In the genomic region with DNA sequence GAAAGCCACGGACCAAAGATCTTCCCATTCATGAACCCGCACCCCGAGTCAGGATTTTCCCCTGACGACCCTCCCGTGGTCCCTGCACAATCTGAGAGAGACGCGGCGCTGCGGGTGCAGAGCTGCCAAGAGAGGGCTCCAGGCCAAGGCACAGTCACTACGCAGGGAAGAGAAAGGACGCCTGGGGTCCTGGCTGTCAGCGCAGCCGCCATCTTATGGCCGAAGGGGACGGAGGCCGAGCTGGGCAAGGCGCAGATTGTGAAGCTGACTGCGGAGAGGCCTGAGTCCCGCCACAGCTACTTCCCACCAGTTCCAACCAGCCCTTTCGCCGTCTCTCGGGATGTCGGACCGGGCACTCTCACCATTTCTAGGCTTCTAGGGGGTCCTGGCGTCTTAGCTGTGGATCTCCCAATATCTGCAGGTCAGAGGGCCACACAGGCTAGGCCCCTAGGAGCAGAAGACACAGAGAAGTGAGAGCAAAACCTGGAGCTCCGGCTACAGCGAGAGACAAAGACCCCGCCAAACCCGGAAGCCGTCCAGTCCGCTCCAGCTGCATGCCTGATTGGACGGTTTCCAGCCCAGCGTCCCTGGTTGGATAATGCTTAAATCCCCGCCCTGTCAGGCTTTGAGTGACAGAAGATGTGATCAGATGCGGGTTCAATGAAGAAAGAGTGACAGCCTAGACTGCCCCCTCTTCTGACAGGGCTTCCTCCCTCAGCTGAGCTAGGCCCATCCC, we compare ENCODE assay signal across 1 cellular context.
TF ChIP-seq lines count a peak whose summit lies in the region.

A gene (minus strand): TSS at position 515 of the 736 bp plus-strand sequence. CDS start 150 bp downstream, at position 365.

TF ChIP-seq in K562, 482 proteins besides CTCF, POLR2A, EP300 and RAD21 (continued from another document and continues in another):
- TF ChIP-seq, protein P1, sequence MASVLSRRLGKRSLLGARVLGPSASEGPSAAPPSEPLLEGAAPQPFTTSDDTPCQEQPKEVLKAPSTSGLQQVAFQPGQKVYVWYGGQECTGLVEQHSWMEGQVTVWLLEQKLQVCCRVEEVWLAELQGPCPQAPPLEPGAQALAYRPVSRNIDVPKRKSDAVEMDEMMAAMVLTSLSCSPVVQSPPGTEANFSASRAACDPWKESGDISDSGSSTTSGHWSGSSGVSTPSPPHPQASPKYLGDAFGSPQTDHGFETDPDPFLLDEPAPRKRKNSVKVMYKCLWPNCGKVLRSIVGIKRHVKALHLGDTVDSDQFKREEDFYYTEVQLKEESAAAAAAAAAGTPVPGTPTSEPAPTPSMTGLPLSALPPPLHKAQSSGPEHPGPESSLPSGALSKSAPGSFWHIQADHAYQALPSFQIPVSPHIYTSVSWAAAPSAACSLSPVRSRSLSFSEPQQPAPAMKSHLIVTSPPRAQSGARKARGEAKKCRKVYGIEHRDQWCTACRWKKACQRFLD (CRISPR knock-in tag; IDR thresholded peaks at IDR 0.05): no peak
- TF ChIP-seq RBM39 (optimal IDR thresholded peaks at IDR 0.05; ENCODE audit: low read depth, low read length) (no peak), ETS2 (tag; IDR thresholded peaks at IDR 0.05; ENCODE audit: borderline replicate concordance, poor library complexity, severe bottlenecking) (no peak), TAF9B (IDR thresholded peaks at IDR 0.05; ENCODE audit: partially characterized antibody) (peak; percentile 85), ZNF232 (CRISPR knock-in tag; IDR thresholded peaks at IDR 0.05) (no peak), ZNF830 (CRISPR knock-in tag; IDR thresholded peaks at IDR 0.05) (no peak), ZSCAN32 (CRISPR knock-in tag; IDR thresholded peaks at IDR 0.05) (no peak), TAF1 (IDR thresholded peaks at IDR 0.05; ENCODE audit: control insufficient read depth, extremely low read depth, insufficient read depth, low read length, severe bottlenecking) (peak; percentile 75), KLF6 (CRISPR knock-in tag; IDR thresholded peaks at IDR 0.05; ENCODE audit: borderline replicate concordance) (no peak), ZNF561 (CRISPR knock-in tag; conservative IDR thresholded peaks at IDR 0.05) (no peak), ESRRA (IDR thresholded peaks at IDR 0.05; ENCODE audit: borderline replicate concordance, low read depth) (no peak), RCOR1 (IDR thresholded peaks at IDR 0.05; ENCODE audit: borderline replicate concordance in 1 of 2, low read depth in 2 of 2, low read length in 2 of 2) (0 out of 4 replicates have a peak, but pooled peaks of 1 of the 2 experiments have one; percentile 5), PTRF (tag; IDR thresholded peaks at IDR 0.05) (no peak), RBM15 (IDR thresholded peaks at IDR 0.05; ENCODE audit: insufficient read depth, low read length) (no peak), ARID2 (IDR thresholded peaks at IDR 0.05) (no peak), MTA2 (IDR thresholded peaks at IDR 0.05; ENCODE audit: low read depth) (no peak), TSC22D4 (tag; IDR thresholded peaks at IDR 0.05) (no peak)
- TF ChIP-seq, protein P2, sequence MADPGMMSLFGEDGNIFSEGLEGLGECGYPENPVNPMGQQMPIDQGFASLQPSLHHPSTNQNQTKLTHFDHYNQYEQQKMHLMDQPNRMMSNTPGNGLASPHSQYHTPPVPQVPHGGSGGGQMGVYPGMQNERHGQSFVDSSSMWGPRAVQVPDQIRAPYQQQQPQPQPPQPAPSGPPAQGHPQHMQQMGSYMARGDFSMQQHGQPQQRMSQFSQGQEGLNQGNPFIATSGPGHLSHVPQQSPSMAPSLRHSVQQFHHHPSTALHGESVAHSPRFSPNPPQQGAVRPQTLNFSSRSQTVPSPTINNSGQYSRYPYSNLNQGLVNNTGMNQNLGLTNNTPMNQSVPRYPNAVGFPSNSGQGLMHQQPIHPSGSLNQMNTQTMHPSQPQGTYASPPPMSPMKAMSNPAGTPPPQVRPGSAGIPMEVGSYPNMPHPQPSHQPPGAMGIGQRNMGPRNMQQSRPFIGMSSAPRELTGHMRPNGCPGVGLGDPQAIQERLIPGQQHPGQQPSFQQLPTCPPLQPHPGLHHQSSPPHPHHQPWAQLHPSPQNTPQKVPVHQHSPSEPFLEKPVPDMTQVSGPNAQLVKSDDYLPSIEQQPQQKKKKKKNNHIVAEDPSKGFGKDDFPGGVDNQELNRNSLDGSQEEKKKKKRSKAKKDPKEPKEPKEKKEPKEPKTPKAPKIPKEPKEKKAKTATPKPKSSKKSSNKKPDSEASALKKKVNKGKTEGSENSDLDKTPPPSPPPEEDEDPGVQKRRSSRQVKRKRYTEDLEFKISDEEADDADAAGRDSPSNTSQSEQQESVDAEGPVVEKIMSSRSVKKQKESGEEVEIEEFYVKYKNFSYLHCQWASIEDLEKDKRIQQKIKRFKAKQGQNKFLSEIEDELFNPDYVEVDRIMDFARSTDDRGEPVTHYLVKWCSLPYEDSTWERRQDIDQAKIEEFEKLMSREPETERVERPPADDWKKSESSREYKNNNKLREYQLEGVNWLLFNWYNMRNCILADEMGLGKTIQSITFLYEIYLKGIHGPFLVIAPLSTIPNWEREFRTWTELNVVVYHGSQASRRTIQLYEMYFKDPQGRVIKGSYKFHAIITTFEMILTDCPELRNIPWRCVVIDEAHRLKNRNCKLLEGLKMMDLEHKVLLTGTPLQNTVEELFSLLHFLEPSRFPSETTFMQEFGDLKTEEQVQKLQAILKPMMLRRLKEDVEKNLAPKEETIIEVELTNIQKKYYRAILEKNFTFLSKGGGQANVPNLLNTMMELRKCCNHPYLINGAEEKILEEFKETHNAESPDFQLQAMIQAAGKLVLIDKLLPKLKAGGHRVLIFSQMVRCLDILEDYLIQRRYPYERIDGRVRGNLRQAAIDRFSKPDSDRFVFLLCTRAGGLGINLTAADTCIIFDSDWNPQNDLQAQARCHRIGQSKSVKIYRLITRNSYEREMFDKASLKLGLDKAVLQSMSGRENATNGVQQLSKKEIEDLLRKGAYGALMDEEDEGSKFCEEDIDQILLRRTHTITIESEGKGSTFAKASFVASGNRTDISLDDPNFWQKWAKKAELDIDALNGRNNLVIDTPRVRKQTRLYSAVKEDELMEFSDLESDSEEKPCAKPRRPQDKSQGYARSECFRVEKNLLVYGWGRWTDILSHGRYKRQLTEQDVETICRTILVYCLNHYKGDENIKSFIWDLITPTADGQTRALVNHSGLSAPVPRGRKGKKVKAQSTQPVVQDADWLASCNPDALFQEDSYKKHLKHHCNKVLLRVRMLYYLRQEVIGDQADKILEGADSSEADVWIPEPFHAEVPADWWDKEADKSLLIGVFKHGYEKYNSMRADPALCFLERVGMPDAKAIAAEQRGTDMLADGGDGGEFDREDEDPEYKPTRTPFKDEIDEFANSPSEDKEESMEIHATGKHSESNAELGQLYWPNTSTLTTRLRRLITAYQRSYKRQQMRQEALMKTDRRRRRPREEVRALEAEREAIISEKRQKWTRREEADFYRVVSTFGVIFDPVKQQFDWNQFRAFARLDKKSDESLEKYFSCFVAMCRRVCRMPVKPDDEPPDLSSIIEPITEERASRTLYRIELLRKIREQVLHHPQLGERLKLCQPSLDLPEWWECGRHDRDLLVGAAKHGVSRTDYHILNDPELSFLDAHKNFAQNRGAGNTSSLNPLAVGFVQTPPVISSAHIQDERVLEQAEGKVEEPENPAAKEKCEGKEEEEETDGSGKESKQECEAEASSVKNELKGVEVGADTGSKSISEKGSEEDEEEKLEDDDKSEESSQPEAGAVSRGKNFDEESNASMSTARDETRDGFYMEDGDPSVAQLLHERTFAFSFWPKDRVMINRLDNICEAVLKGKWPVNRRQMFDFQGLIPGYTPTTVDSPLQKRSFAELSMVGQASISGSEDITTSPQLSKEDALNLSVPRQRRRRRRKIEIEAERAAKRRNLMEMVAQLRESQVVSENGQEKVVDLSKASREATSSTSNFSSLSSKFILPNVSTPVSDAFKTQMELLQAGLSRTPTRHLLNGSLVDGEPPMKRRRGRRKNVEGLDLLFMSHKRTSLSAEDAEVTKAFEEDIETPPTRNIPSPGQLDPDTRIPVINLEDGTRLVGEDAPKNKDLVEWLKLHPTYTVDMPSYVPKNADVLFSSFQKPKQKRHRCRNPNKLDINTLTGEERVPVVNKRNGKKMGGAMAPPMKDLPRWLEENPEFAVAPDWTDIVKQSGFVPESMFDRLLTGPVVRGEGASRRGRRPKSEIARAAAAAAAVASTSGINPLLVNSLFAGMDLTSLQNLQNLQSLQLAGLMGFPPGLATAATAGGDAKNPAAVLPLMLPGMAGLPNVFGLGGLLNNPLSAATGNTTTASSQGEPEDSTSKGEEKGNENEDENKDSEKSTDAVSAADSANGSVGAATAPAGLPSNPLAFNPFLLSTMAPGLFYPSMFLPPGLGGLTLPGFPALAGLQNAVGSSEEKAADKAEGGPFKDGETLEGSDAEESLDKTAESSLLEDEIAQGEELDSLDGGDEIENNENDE (IDR thresholded peaks at IDR 0.05; ENCODE audit: low read depth, low read length): no peak
- TF ChIP-seq, protein P3, sequence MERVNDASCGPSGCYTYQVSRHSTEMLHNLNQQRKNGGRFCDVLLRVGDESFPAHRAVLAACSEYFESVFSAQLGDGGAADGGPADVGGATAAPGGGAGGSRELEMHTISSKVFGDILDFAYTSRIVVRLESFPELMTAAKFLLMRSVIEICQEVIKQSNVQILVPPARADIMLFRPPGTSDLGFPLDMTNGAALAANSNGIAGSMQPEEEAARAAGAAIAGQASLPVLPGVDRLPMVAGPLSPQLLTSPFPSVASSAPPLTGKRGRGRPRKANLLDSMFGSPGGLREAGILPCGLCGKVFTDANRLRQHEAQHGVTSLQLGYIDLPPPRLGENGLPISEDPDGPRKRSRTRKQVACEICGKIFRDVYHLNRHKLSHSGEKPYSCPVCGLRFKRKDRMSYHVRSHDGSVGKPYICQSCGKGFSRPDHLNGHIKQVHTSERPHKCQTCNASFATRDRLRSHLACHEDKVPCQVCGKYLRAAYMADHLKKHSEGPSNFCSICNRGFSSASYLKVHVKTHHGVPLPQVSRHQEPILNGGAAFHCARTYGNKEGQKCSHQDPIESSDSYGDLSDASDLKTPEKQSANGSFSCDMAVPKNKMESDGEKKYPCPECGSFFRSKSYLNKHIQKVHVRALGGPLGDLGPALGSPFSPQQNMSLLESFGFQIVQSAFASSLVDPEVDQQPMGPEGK (CRISPR knock-in tag; IDR thresholded peaks at IDR 0.05; ENCODE audit: borderline replicate concordance): no peak
- TF ChIP-seq, protein P4, sequence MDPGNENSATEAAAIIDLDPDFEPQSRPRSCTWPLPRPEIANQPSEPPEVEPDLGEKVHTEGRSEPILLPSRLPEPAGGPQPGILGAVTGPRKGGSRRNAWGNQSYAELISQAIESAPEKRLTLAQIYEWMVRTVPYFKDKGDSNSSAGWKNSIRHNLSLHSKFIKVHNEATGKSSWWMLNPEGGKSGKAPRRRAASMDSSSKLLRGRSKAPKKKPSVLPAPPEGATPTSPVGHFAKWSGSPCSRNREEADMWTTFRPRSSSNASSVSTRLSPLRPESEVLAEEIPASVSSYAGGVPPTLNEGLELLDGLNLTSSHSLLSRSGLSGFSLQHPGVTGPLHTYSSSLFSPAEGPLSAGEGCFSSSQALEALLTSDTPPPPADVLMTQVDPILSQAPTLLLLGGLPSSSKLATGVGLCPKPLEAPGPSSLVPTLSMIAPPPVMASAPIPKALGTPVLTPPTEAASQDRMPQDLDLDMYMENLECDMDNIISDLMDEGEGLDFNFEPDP (CRISPR knock-in tag; IDR thresholded peaks at IDR 0.05): no peak
- TF ChIP-seq, protein P5, sequence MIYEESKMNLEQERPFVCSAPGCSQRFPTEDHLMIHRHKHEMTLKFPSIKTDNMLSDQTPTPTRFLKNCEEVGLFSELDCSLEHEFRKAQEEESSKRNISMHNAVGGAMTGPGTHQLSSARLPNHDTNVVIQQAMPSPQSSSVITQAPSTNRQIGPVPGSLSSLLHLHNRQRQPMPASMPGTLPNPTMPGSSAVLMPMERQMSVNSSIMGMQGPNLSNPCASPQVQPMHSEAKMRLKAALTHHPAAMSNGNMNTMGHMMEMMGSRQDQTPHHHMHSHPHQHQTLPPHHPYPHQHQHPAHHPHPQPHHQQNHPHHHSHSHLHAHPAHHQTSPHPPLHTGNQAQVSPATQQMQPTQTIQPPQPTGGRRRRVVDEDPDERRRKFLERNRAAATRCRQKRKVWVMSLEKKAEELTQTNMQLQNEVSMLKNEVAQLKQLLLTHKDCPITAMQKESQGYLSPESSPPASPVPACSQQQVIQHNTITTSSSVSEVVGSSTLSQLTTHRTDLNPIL (CRISPR knock-in tag; IDR thresholded peaks at IDR 0.05): no peak
- TF ChIP-seq, protein P6, sequence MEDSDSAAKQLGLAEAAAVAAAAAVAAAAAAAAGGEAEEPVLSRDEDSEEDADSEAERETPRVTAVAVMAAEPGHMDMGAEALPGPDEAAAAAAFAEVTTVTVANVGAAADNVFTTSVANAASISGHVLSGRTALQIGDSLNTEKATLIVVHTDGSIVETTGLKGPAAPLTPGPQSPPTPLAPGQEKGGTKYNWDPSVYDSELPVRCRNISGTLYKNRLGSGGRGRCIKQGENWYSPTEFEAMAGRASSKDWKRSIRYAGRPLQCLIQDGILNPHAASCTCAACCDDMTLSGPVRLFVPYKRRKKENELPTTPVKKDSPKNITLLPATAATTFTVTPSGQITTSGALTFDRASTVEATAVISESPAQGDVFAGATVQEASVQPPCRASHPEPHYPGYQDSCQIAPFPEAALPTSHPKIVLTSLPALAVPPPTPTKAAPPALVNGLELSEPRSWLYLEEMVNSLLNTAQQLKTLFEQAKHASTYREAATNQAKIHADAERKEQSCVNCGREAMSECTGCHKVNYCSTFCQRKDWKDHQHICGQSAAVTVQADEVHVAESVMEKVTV (CRISPR knock-in tag; IDR thresholded peaks at IDR 0.05): no peak
- TF ChIP-seq, protein P7, sequence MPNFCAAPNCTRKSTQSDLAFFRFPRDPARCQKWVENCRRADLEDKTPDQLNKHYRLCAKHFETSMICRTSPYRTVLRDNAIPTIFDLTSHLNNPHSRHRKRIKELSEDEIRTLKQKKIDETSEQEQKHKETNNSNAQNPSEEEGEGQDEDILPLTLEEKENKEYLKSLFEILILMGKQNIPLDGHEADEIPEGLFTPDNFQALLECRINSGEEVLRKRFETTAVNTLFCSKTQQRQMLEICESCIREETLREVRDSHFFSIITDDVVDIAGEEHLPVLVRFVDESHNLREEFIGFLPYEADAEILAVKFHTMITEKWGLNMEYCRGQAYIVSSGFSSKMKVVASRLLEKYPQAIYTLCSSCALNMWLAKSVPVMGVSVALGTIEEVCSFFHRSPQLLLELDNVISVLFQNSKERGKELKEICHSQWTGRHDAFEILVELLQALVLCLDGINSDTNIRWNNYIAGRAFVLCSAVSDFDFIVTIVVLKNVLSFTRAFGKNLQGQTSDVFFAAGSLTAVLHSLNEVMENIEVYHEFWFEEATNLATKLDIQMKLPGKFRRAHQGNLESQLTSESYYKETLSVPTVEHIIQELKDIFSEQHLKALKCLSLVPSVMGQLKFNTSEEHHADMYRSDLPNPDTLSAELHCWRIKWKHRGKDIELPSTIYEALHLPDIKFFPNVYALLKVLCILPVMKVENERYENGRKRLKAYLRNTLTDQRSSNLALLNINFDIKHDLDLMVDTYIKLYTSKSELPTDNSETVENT (CRISPR knock-in tag; IDR thresholded peaks at IDR 0.05): no peak
- TF ChIP-seq, protein P8, sequence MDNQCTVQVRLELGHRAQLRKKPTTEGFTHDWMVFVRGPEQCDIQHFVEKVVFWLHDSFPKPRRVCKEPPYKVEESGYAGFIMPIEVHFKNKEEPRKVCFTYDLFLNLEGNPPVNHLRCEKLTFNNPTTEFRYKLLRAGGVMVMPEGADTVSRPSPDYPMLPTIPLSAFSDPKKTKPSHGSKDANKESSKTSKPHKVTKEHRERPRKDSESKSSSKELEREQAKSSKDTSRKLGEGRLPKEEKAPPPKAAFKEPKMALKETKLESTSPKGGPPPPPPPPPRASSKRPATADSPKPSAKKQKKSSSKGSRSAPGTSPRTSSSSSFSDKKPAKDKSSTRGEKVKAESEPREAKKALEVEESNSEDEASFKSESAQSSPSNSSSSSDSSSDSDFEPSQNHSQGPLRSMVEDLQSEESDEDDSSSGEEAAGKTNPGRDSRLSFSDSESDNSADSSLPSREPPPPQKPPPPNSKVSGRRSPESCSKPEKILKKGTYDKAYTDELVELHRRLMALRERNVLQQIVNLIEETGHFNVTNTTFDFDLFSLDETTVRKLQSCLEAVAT (IDR thresholded peaks at IDR 0.05): no peak; a peak in 1 of 4 replicates
